6 cellular contexts compared by ENCODE assay signal in genomic region chr16:1379863-1380174, GRCh38. TPM values are rescaled to one million over a fixed set of nuclear protein-coding genes. Genes with fewer than 3 reads are reported as not detected.
DNase-seq lines count a peak whose midpoint lies in the region; TF ChIP-seq lines count a peak whose summit lies in the region.

No MANE protein-coding gene starts in this region.

- TF ChIP-seq CTCF in endothelial cell (IDR thresholded peaks at IDR 0.05; ENCODE audit: unreplicated experiment) = no peak
- no peak for TF ChIP-seq CTCF in type B pancreatic cell (conservative IDR thresholded peaks at IDR 0.05)

- H3K9me3 Mint-ChIP-seq in activated naive CD4-positive, alpha-beta T cell treated with anti-CD3 and anti-CD28 coated beads, Interleukin-2, amount 50 U/mL, for 24 hours = no peaks in the 10 kb centered on the region
- H3K9me3 Mint-ChIP-seq in endothelial cell (ENCODE audit: unreplicated experiment) = no peaks in the 10 kb centered on the region
- no peaks in the 10 kb centered on the region for H3K9me3 Mint-ChIP-seq in type B pancreatic cell

- peaks cover 7% of the 10 kb centered on the region for H3K36me3 Mint-ChIP-seq in activated naive CD4-positive, alpha-beta T cell treated with anti-CD3 and anti-CD28 coated beads, Interleukin-2, amount 50 U/mL, for 24 hours
- H3K36me3 Mint-ChIP-seq in endothelial cell (ENCODE audit: low read depth, unreplicated experiment) (peaks cover 15% of the 10 kb centered on the region), type B pancreatic cell (no peaks in the 10 kb centered on the region)

- DNase-seq in activated naive CD4-positive, alpha-beta T cell treated with Interleukin-2 at 50 U/mL for 16 hours = no peak
- DNase-seq in endothelial cell (ENCODE audit: low spot score) = no peak
- DNase-seq in type B pancreatic cell (ENCODE audit: extremely low spot score, unreplicated experiment) = no peak
- no peak for DNase-seq in head of caudate nucleus
- DNase-seq in activated CD4-positive, alpha-beta T cell treated with anti-CD3 and anti-CD28 coated beads, Interleukin-2, amount 50 U/mL, for 48 hours = no peak

- H3K27ac Mint-ChIP-seq in activated naive CD4-positive, alpha-beta T cell treated with anti-CD3 and anti-CD28 coated beads, Interleukin-2, amount 50 U/mL, for 24 hours = peak overlapping the region; percentile 82
- H3K27ac Mint-ChIP-seq in endothelial cell (ENCODE audit: unreplicated experiment) = peak overlapping the region; percentile 87
- H3K27ac Mint-ChIP-seq in type B pancreatic cell = peak overlapping the region; percentile 88

- intact Hi-C loops in head of caudate nucleus (cut with DNase I) = no loop called here

- H3K4me3 Mint-ChIP-seq in activated naive CD4-positive, alpha-beta T cell treated with anti-CD3 and anti-CD28 coated beads, Interleukin-2, amount 50 U/mL, for 24 hours = peak overlapping the region; percentile 77
- H3K4me3 Mint-ChIP-seq in endothelial cell (ENCODE audit: unreplicated experiment) (peak overlapping the region; percentile 92), type B pancreatic cell (peak overlapping the region; percentile 92)

- H3K27me3 Mint-ChIP-seq in activated naive CD4-positive, alpha-beta T cell treated with anti-CD3 and anti-CD28 coated beads, Interleukin-2, amount 50 U/mL, for 24 hours = no peaks in the 10 kb centered on the region
- H3K27me3 Mint-ChIP-seq in endothelial cell (ENCODE audit: unreplicated experiment) (peaks cover 12% of the 10 kb centered on the region), type B pancreatic cell (peaks cover 4% of the 10 kb centered on the region)

- peaks cover 13% of the 10 kb centered on the region for H3K4me1 Mint-ChIP-seq in activated naive CD4-positive, alpha-beta T cell treated with anti-CD3 and anti-CD28 coated beads, Interleukin-2, amount 50 U/mL, for 24 hours
- H3K4me1 Mint-ChIP-seq in endothelial cell (ENCODE audit: unreplicated experiment) (peaks cover 9% of the 10 kb centered on the region), type B pancreatic cell (ENCODE audit: unreplicated experiment) (peaks cover 9% of the 10 kb centered on the region)

RNA-seq across cellular contexts. Expression of gene GNPTG, which starts 28.1 kb away (rescaled TPM):
- total RNA-seq in endothelial cell (ENCODE audit: unreplicated experiment) = 47.9 TPM
- 55.6 and 68.5 TPM in 2 replicates for total RNA-seq in type B pancreatic cell (ENCODE audit: low replicate concordance)

RNA-seq across cellular contexts. Expression of gene TSR3, which starts 28.1 kb away (rescaled TPM):
- total RNA-seq in endothelial cell (ENCODE audit: unreplicated experiment) (68.2 TPM), type B pancreatic cell (ENCODE audit: low replicate concordance) (53.1 and 54.0 TPM in 2 replicates)

RNA-seq across cellular contexts. Expression of gene UNKL, which starts 34.7 kb away (rescaled TPM):
- total RNA-seq in endothelial cell (ENCODE audit: unreplicated experiment) = 30.3 TPM
- 20.3 and 26.1 TPM in 2 replicates for total RNA-seq in type B pancreatic cell (ENCODE audit: low replicate concordance)

RNA-seq across cellular contexts. Expression of gene UQCC4, which starts 40.7 kb away (rescaled TPM):
- total RNA-seq in endothelial cell (ENCODE audit: unreplicated experiment) (11.4 TPM), type B pancreatic cell (ENCODE audit: low replicate concordance) (14.5 and 15.0 TPM in 2 replicates)

RNA-seq across cellular contexts. Expression of gene BAIAP3, which starts 46.4 kb away (rescaled TPM):
- total RNA-seq in endothelial cell (ENCODE audit: unreplicated experiment) = 6.5 TPM
- total RNA-seq in type B pancreatic cell (ENCODE audit: low replicate concordance) = 5.0 and 6.9 TPM in 2 replicates
